ENCODE assay signal across 21 cellular contexts in genomic region chr14:74504874-74505617, GRCh38. TPM values are rescaled to one million over a fixed set of nuclear protein-coding genes. Genes with fewer than 3 reads are reported as not detected.
DNase-seq lines count a peak whose midpoint lies in the region; ATAC-seq and TF ChIP-seq lines count a peak whose summit lies in the region.
"Had no signal": no experiment of that assay in that cellular context is flagged by ENCODE, and none has a peak within 500 bp of the region (broad histone marks: within the 10 kb centered on the region; RNA-seq: fewer than 3 reads in every experiment).

No MANE protein-coding gene starts in this region.

- no peak overlapping the region for H3K4me3 Mint-ChIP-seq in activated T-cell treated with anti-CD3 and anti-CD28 coated beads, Interleukin-2, amount 50 U/mL, for 24 hours
- H3K4me3 Mint-ChIP-seq in CD14-positive monocyte, result no peak overlapping the region
- H3K4me3 Mint-ChIP-seq: CD4-positive, CD25-positive, alpha-beta regulatory T cell had no signal

- peaks cover 2% of the 10 kb centered on the region for H3K4me1 Mint-ChIP-seq in activated T-cell treated with anti-CD3 and anti-CD28 coated beads, Interleukin-2, amount 50 U/mL, for 24 hours (ENCODE audit: low read depth)
- peaks cover 9% of the 10 kb centered on the region for H3K4me1 Mint-ChIP-seq in CD14-positive monocyte

- TF ChIP-seq CTCF in CD14-positive monocyte (IDR thresholded peaks at IDR 0.05) (no peak), sigmoid colon (IDR thresholded peaks at IDR 0.05) (no peak)

- TF ChIP-seq POLR2A in sigmoid colon (IDR thresholded peaks at IDR 0.05), result no peak

- H3K36me3 Mint-ChIP-seq in activated T-cell treated with anti-CD3 and anti-CD28 coated beads, Interleukin-2, amount 50 U/mL, for 24 hours (ENCODE audit: low read depth), result no peaks in the 10 kb centered on the region
- H3K36me3 Mint-ChIP-seq in CD14-positive monocyte, result no peaks in the 10 kb centered on the region
- H3K36me3 Mint-ChIP-seq: CD4-positive, CD25-positive, alpha-beta regulatory T cell had no signal

- H3K9me3 Mint-ChIP-seq in activated T-cell treated with anti-CD3 and anti-CD28 coated beads, Interleukin-2, amount 50 U/mL, for 24 hours, result no peaks in the 10 kb centered on the region
- H3K9me3 Mint-ChIP-seq in CD14-positive monocyte, result peaks cover 0 to 2% (median 0%) of the 10 kb centered on the region in 7 donors
- H3K9me3 Mint-ChIP-seq: CD4-positive, CD25-positive, alpha-beta regulatory T cell had no signal

- intact Hi-C loops in CD14-positive monocyte (cut with micrococcal nuclease), result no loop called here
- intact Hi-C loops in sigmoid colon (cut with DNase I), result loop anchor here (5.0 kb wide), 1 partner anchor 62 kb away; no protein-coding TSS in a partner anchor

- H3K27ac Mint-ChIP-seq in activated T-cell treated with anti-CD3 and anti-CD28 coated beads, Interleukin-2, amount 50 U/mL, for 24 hours, result no peak overlapping the region
- no peak overlapping the region for H3K27ac Mint-ChIP-seq in CD14-positive monocyte

- TF ChIP-seq EP300 in sigmoid colon (IDR thresholded peaks at IDR 0.05), result no peak

- H3K27ac ChIP-seq in sigmoid colon, result no peak overlapping the region
- H3K27ac ChIP-seq: GM23248 had no signal

- H3K36me3 ChIP-seq in sigmoid colon, result no peaks in the 10 kb centered on the region

- DNase-seq in activated T-cell treated with anti-CD3 and anti-CD28 coated beads, Interleukin-2, amount 50 U/mL, for 24 hours, result peak; percentile 22
- no peak for DNase-seq in activated T-cell treated with anti-CD3 and anti-CD28 coated beads, Interleukin-2, amount 50 U/mL, for 1 hour
- peak; percentile 27 for DNase-seq in CD14-positive monocyte (ENCODE audit: low spot score)
- peak; percentile 35 for DNase-seq in NCI-H82 treated with DMSO at 0.1 percent for 48 hours (lab: John Stamatoyannopoulos, UW; ENCODE audit: unreplicated experiment)
- peak; percentile 33 for DNase-seq in left lobe of liver (ENCODE audit: low spot score)
- no peak for DNase-seq in cortex of kidney (lab: John Stamatoyannopoulos, UW)
- DNase-seq in sigmoid colon, result no peak
- DNase-seq: Calu3; CD4-positive, CD25-positive, alpha-beta regulatory T cell; DND-41; GDM1; GM23248; HCEC 1CT; NCI-H1105; NCI-H1694; NCI-H2107; NCI-H446 treated with DMSO at 0.1 percent for 48 hours; SIG-M5 had no signal

- peaks cover 0 to 4% (median 0%) of the 10 kb centered on the region in 4 donors for H3K4me1 ChIP-seq in sigmoid colon

- H3K27me3 ChIP-seq in sigmoid colon, result no peaks in the 10 kb centered on the region

- no peaks in the 10 kb centered on the region for H3K27me3 Mint-ChIP-seq in activated T-cell treated with anti-CD3 and anti-CD28 coated beads, Interleukin-2, amount 50 U/mL, for 24 hours
- peaks cover 1 to 5% (median 4%) of the 10 kb centered on the region in 3 donors for H3K27me3 Mint-ChIP-seq in CD14-positive monocyte (ENCODE audit: low read depth in 3 of 3)
- H3K27me3 Mint-ChIP-seq: CD4-positive, CD25-positive, alpha-beta regulatory T cell had no signal

- ATAC-seq in left lobe of liver, result no peak
- no peak for ATAC-seq in activated CD4-positive, CD25-positive, alpha-beta regulatory T cell treated with anti-CD3 and anti-CD28 coated beads, Interleukin-2, amount 50 U/mL, for 24 hours
- ATAC-seq: GM12878, Panc1 had no signal

- H3K9me3 ChIP-seq in sigmoid colon, result no peaks in the 10 kb centered on the region

- H3K4me3 ChIP-seq in sigmoid colon, result no peak overlapping the region
- H3K4me3 ChIP-seq: GM12878, GM23248 had no signal

- 91% methylated on average over 17 of the region's 17 CpGs for WGBS in sigmoid colon, 2 donors

RNA-seq across cellular contexts. Expression of gene ISCA2, which starts 11.5 kb away (rescaled TPM):
- polyA plus RNA-seq in CD14-positive monocyte (10 to 100 TPM; 55.9 to 61.7 TPM), sigmoid colon (10 to 100 TPM; 24.2 to 59.0 (median 27.0) TPM)
- total RNA-seq in left lobe of liver (10.0 TPM), sigmoid colon (10 to 100 TPM in 3 of 4 donors, 1 to 10 TPM in 1; 8.6 to 15.7 (median 12.0) TPM)

RNA-seq across cellular contexts. Expression of gene NPC2, which starts 11.9 kb away (rescaled TPM):
- polyA plus RNA-seq in CD14-positive monocyte (100 to 1,000 TPM; 675 to 772 TPM), sigmoid colon (100 to 1,000 TPM; 176 to 251 (median 230) TPM)
- total RNA-seq in left lobe of liver (35.4 TPM), sigmoid colon (100 to 1,000 TPM; 182 to 273 (median 215) TPM)

Comparison
In these comparisons a context has a peak if more than half of its experiments do, and no peak if none do; other contexts are left out.
1. DNase-seq: peak in activated T-cell treated with anti-CD3 and anti-CD28 coated beads, Interleukin-2, amount 50 U/mL, for 24 hours (single experiment), CD14-positive monocyte (single experiment), NCI-H82 treated with DMSO at 0.1 percent for 48 hours (single experiment) and left lobe of liver (single experiment); none in activated T-cell treated with anti-CD3 and anti-CD28 coated beads, Interleukin-2, amount 50 U/mL, for 1 hour (single experiment), cortex of kidney (single experiment) and sigmoid colon (single experiment).